1 cellular context compared by ENCODE assay signal in the genomic region with DNA sequence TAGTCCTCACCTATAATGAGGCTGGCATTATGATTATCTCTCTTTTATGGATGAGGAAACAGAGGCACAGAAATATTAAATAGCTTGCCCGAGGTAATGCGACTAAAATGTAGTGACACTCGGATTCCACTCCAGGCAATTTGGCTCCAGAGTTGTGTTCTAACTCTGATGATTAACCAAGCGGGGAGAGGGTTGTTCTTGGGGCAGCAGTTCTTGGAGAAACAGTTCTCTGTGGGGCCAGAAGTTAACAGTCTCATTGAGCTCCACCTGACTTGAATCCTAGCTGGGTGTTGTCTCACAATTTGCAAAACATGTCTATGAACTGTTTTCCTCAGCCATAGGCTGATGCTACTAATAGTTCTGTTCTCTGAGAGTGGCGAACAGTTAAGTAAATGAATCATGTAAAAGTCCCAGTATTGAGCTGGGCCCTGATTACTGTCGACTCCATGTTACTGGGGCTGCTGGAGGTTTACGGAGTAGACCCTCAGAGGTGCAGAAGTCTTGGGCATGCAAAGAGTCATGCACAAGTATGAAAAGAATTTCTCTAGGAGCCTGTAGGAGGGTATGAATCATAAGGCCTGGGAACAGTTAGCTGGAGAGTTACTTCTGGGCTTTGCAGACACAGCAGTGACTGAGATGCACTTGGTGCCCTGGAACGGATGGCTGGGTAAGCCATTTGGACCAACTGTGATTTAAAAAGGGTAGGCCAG.
A peak's percentile ranks its signal among the peaks of the same experiment; 100 is the strongest.
TF ChIP-seq lines count a peak whose summit lies in the region.

No MANE protein-coding gene starts in this region.

TF ChIP-seq in IMR-90, 13 proteins besides CTCF, POLR2A, EP300 and RAD21 (continued from another document):
- TF ChIP-seq NFE2L2 (IDR thresholded peaks at IDR 0.05; ENCODE audit: low read depth, low read length) (no peak), RCOR1 (IDR thresholded peaks at IDR 0.05; ENCODE audit: insufficient replicate concordance, low read length) (peak; percentile 9), CHD1 (IDR thresholded peaks at IDR 0.05; ENCODE audit: low read depth, low read length) (no peak), RFX5 (IDR thresholded peaks at IDR 0.05; ENCODE audit: low read depth, low read length) (no peak), SMC3 (IDR thresholded peaks at IDR 0.05; ENCODE audit: low read depth, low read length) (no peak), MAZ (IDR thresholded peaks at IDR 0.05; ENCODE audit: borderline replicate concordance, low read depth, low read length) (no peak), MAFK (IDR thresholded peaks at IDR 0.05; ENCODE audit: low read depth, low read length) (0 out of 2 replicates have a peak, but pooled peaks have one; percentile 22)
- TF ChIP-seq, protein P1, sequence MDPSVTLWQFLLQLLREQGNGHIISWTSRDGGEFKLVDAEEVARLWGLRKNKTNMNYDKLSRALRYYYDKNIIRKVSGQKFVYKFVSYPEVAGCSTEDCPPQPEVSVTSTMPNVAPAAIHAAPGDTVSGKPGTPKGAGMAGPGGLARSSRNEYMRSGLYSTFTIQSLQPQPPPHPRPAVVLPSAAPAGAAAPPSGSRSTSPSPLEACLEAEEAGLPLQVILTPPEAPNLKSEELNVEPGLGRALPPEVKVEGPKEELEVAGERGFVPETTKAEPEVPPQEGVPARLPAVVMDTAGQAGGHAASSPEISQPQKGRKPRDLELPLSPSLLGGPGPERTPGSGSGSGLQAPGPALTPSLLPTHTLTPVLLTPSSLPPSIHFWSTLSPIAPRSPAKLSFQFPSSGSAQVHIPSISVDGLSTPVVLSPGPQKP (IDR thresholded peaks at IDR 0.05; ENCODE audit: borderline replicate concordance, low read depth, low read length), result no peak
